In the genomic region with DNA sequence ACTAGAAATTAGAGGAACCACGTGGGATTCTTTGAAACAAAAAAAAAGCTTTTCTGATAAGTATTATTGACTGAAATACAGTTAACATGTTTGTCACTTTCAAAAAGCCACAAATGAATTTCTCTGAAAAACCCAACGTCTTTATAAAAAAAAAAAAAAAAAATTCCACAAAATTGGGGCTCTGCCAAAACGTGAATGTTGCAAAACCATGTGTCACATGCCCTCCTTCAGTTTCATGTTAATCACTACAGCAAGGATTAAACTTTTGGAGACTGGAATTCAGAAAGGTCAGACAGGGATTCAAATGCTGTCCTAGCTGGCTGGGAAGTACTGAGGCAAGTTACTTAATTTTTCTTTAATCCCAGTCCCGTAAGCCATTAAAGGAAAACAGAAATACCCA, we compare ENCODE assay signal across 9 cellular contexts.
A peak's percentile ranks its signal among the peaks of the same experiment; 100 is the strongest.
DNase-seq lines count a peak whose midpoint lies in the region; ATAC-seq and TF ChIP-seq lines count a peak whose summit lies in the region.
"Had no signal": no experiment of that assay in that cellular context is flagged by ENCODE, and none has a peak within 500 bp of the region (broad histone marks: within the 10 kb centered on the region; RNA-seq: fewer than 3 reads in every experiment).

No MANE protein-coding gene starts in this region.

- H3K4me3 ChIP-seq in stomach, result no peak overlapping the region

- peak overlapping the region; percentile 59 for H3K27ac Mint-ChIP-seq in activated CD8-positive, alpha-beta T cell treated with anti-CD3 and anti-CD28 coated beads, Interleukin-2, amount 10 ng/mL, durations not matched to agents 7 days and 5 days

- H3K36me3 ChIP-seq in stomach, result peaks cover 0 to 4% (median 0%) of the 10 kb centered on the region in 4 donors

- 23 to 38% (median 31%) methylated on average over 4 of the region's 4 CpGs for WGBS in stomach, 5 donors

- CTCF ChIA-PET in activated CD8-positive, alpha-beta T cell treated with anti-CD3 and anti-CD28 coated beads, Interleukin-2, amount 10 ng/mL, durations not matched to agents 7 days and 5 days (lab: Charles Lee), result interaction anchor here (1.0 to 3.7 kb wide), 9 partner anchors 8 to 115 kb away, joined by 3 to 24 read pairs (median 6); no protein-coding TSS in a partner anchor

- TF ChIP-seq POLR2A in stomach (IDR thresholded peaks at IDR 0.05), result no peak

- H3K36me3 Mint-ChIP-seq in activated CD8-positive, alpha-beta T cell treated with anti-CD3 and anti-CD28 coated beads, Interleukin-2, amount 10 ng/mL, durations not matched to agents 7 days and 5 days (ENCODE audit: low read depth), result peaks cover 1% of the 10 kb centered on the region

- H3K27me3 ChIP-seq in foreskin keratinocyte (no peaks in the 10 kb centered on the region), stomach (no peaks in the 10 kb centered on the region)

- TF ChIP-seq EP300 in stomach (IDR thresholded peaks at IDR 0.05), result no peak

- no peaks in the 10 kb centered on the region for H3K9me3 ChIP-seq in stomach

- H3K27me3 Mint-ChIP-seq in activated CD8-positive, alpha-beta T cell treated with anti-CD3 and anti-CD28 coated beads, Interleukin-2, amount 10 ng/mL, durations not matched to agents 7 days and 5 days (ENCODE audit: low read depth), result no peaks in the 10 kb centered on the region

- DNase-seq in NCI-H2171 treated with DMSO at 0.1 percent for 48 hours (lab: John Stamatoyannopoulos, UW) (peak; percentile 51), NCI-H2171 (lab: John Stamatoyannopoulos, UW) (no peak), foreskin keratinocyte (peak in 1 of 2 donors; percentile 66), stomach (no peak), Ammon's horn (ENCODE audit: low spot score) (no peak), KG1 (lab: John Stamatoyannopoulos, UW) (no peak)
- no peak for DNase-seq in activated CD8-positive, alpha-beta T cell treated with anti-CD3 and anti-CD28 coated beads, Interleukin-2, amount 10 ng/mL, durations not matched to agents 7 days and 5 days

- TF ChIP-seq CTCF in foreskin keratinocyte (conservative IDR thresholded peaks at IDR 0.05) (no peak), stomach (IDR thresholded peaks at IDR 0.05) (no peak)

- no peaks in the 10 kb centered on the region for H3K9me3 Mint-ChIP-seq in activated CD8-positive, alpha-beta T cell treated with anti-CD3 and anti-CD28 coated beads, Interleukin-2, amount 10 ng/mL, durations not matched to agents 7 days and 5 days (ENCODE audit: insufficient read depth)

- peak overlapping the region; percentile 39 for H3K27ac ChIP-seq in foreskin keratinocyte
- H3K27ac ChIP-seq in stomach, result peak overlapping the region in 4 of 5 donors; percentile 66 to 83 (median 80)
- H3K27ac ChIP-seq: VCaP had no signal

- intact Hi-C loops in stomach (cut with DNase I; ENCODE audit: low total_unique reads), result no loop called here

- no peak for ATAC-seq in activated CD8-positive, alpha-beta T cell treated with anti-CD3 and anti-CD28 coated beads, Interleukin-2, amount 10 ng/mL, durations not matched to agents 7 days and 5 days
- peak; percentile 47 for ATAC-seq in foreskin keratinocyte
- no peak for ATAC-seq in HG03565 (IDR thresholded peaks at IDR 0.05; ENCODE audit: unreplicated experiment)

- H3K4me1 ChIP-seq in foreskin keratinocyte (peaks cover 37% of the 10 kb centered on the region), stomach (peaks cover 72 to 100% (median 89%) of the 10 kb centered on the region in 4 donors)

- H3K4me3 Mint-ChIP-seq in activated CD8-positive, alpha-beta T cell treated with anti-CD3 and anti-CD28 coated beads, Interleukin-2, amount 10 ng/mL, durations not matched to agents 7 days and 5 days, result peak overlapping the region; percentile 47

- POLR2A ChIA-PET in activated CD8-positive, alpha-beta T cell treated with anti-CD3 and anti-CD28 coated beads, Interleukin-2, amount 10 ng/mL, durations not matched to agents 7 days and 5 days (lab: Charles Lee), result interaction anchor here (0.9 to 2.2 kb wide), 2 partner anchors 52 to 98 kb away, joined by 3 to 18 read pairs; no protein-coding TSS in a partner anchor

- peaks cover 66% of the 10 kb centered on the region for H3K4me1 Mint-ChIP-seq in activated CD8-positive, alpha-beta T cell treated with anti-CD3 and anti-CD28 coated beads, Interleukin-2, amount 10 ng/mL, durations not matched to agents 7 days and 5 days (ENCODE audit: low read depth)
